Comparison of ENCODE assay signal across 8 cellular contexts in genomic region chr1:183024352-183025337, GRCh38. TPM values are rescaled to one million over a fixed set of nuclear protein-coding genes. Genes with fewer than 3 reads are reported as not detected.
DNase-seq lines count a peak whose midpoint lies in the region; ATAC-seq and TF ChIP-seq lines count a peak whose summit lies in the region.

No MANE protein-coding gene starts in this region.

- no peaks in the 10 kb centered on the region for H3K27me3 ChIP-seq in liver (ENCODE audit: control insufficient read depth in 4 of 4, insufficient read depth in 4 of 4, low read length in 3 of 4)
- H3K27me3 ChIP-seq in transverse colon: peaks cover 6% of the 10 kb centered on the region

- TF ChIP-seq RAD21 in liver (IDR thresholded peaks at IDR 0.05): no peak

- DNase-seq in AG10803 (ENCODE audit: low read depth) (peak; percentile 28), HFFc6 (no peak), transverse colon (no peak), NCI-H2171 (lab: John Stamatoyannopoulos, UW) (no peak), DMS114 treated with DMSO at 0.1 percent for 48 hours (lab: John Stamatoyannopoulos, UW; ENCODE audit: unreplicated experiment) (no peak), AG20443 (ENCODE audit: low spot score) (no peak)
- DNase-seq in activated naive CD8-positive, alpha-beta T cell treated with anti-CD3 and anti-CD28 coated beads, Interleukin-2, amount 50 U/mL, for 24 hours: no peak

- ATAC-seq in activated naive CD8-positive, alpha-beta T cell treated with anti-CD3 and anti-CD28 coated beads, Interleukin-2, amount 50 U/mL, for 24 hours: no peak

- peaks cover 58% of the 10 kb centered on the region for H3K36me3 Mint-ChIP-seq in HFFc6 (ENCODE audit: low read depth)
- H3K36me3 Mint-ChIP-seq in activated naive CD8-positive, alpha-beta T cell treated with anti-CD3 and anti-CD28 coated beads, Interleukin-2, amount 50 U/mL, for 24 hours (ENCODE audit: low read depth): no peaks in the 10 kb centered on the region

- H3K27ac Mint-ChIP-seq in HFFc6: peak overlapping the region; percentile 97
- peak overlapping the region; percentile 67 for H3K27ac Mint-ChIP-seq in activated naive CD8-positive, alpha-beta T cell treated with anti-CD3 and anti-CD28 coated beads, Interleukin-2, amount 50 U/mL, for 24 hours

- H3K27ac ChIP-seq in liver (ENCODE audit: low read depth in 1 of 2, low read length in 2 of 2): peak overlapping the region; percentile 91 to 94
- peak overlapping the region; percentile 96 to 99 (median 97) for H3K27ac ChIP-seq in transverse colon

- no peak for TF ChIP-seq POLR2A in transverse colon (IDR thresholded peaks at IDR 0.05)

- intact Hi-C loops in transverse colon (cut with DNase I; ENCODE audit: low total_unique reads): loop anchor here (10.0 kb wide), 2 partner anchors 60 to 190 kb away; no protein-coding TSS in a partner anchor

- H3K36me3 ChIP-seq in liver (ENCODE audit: control insufficient read depth in 4 of 4, insufficient read depth in 3 of 4, low read depth in 1 of 4, low read length in 3 of 4) (no peaks in the 10 kb centered on the region), transverse colon (no peaks in the 10 kb centered on the region)

- peaks cover 47% of the 10 kb centered on the region for H3K4me1 Mint-ChIP-seq in HFFc6 (ENCODE audit: low read depth)
- H3K4me1 Mint-ChIP-seq in activated naive CD8-positive, alpha-beta T cell treated with anti-CD3 and anti-CD28 coated beads, Interleukin-2, amount 50 U/mL, for 24 hours: peaks cover 22% of the 10 kb centered on the region

- peak overlapping the region; percentile 33 to 67 for H3K9ac ChIP-seq in liver (ENCODE audit: low read depth in 1 of 2, low read length in 2 of 2)

- no peaks in the 10 kb centered on the region for H3K9me3 ChIP-seq in liver (ENCODE audit: control insufficient read depth in 4 of 4, low read length in 3 of 4)
- H3K9me3 ChIP-seq in transverse colon: no peaks in the 10 kb centered on the region

- H3K4me3 ChIP-seq in AG10803 (ENCODE audit: low read length) (peak overlapping the region; percentile 91), liver (ENCODE audit: low read depth in 1 of 3, low read length in 3 of 3) (peak overlapping the region; percentile 65 to 93 (median 73)), transverse colon (peak overlapping the region; percentile 77 to 88 (median 86))

- no peaks in the 10 kb centered on the region for H3K9me3 Mint-ChIP-seq in HFFc6
- no peaks in the 10 kb centered on the region for H3K9me3 Mint-ChIP-seq in activated naive CD8-positive, alpha-beta T cell treated with anti-CD3 and anti-CD28 coated beads, Interleukin-2, amount 50 U/mL, for 24 hours

- TF ChIP-seq CTCF in AG10803 (conservative IDR thresholded peaks at IDR 0.05; ENCODE audit: low read length) (no peak), HFFc6 (IDR thresholded peaks at IDR 0.05) (no peak), liver (IDR thresholded peaks at IDR 0.05; ENCODE audit: low read depth, low read length, missing input control) (no peak), transverse colon (IDR thresholded peaks at IDR 0.05) (no peak)

- 27% methylated on average over 14 of the region's 14 CpGs for WGBS in liver
- WGBS in transverse colon (ENCODE audit: low coverage in 1 of 2), 2 donors: 11 to 12% methylated on average over 13 to 14 of the region's 14 CpGs

- TF ChIP-seq EP300 in transverse colon (IDR thresholded peaks at IDR 0.05; ENCODE audit: low read depth): no peak

- H3K4me3 Mint-ChIP-seq in HFFc6: peak overlapping the region; percentile 97
- peak overlapping the region; percentile 76 for H3K4me3 Mint-ChIP-seq in activated naive CD8-positive, alpha-beta T cell treated with anti-CD3 and anti-CD28 coated beads, Interleukin-2, amount 50 U/mL, for 24 hours

- in situ Hi-C loops in transverse colon (cut with MboI; ENCODE audit: low pct_ligation_motif_present in 1 of 4, low pct_unique_long_range_greater_than_20kb in 1 of 4, low sequenced_read_pairs in 3 of 4): no loop called here

- H3K4me1 ChIP-seq in liver (ENCODE audit: control insufficient read depth in 4 of 4, insufficient read depth in 4 of 4, low read length in 3 of 4): peaks cover 0 to 17% (median 7%) of the 10 kb centered on the region in 4 donors
- H3K4me1 ChIP-seq in transverse colon: peaks cover 0 to 41% (median 14%) of the 10 kb centered on the region in 4 donors

- peaks cover 3% of the 10 kb centered on the region for H3K27me3 Mint-ChIP-seq in HFFc6 (ENCODE audit: insufficient read depth)
- peaks cover 65% of the 10 kb centered on the region for H3K27me3 Mint-ChIP-seq in activated naive CD8-positive, alpha-beta T cell treated with anti-CD3 and anti-CD28 coated beads, Interleukin-2, amount 50 U/mL, for 24 hours

TF ChIP-seq in liver, 16 proteins besides CTCF, POLR2A, EP300 and RAD21:
- no peak for TF ChIP-seq SP1 (IDR thresholded peaks at IDR 0.05)
- TF ChIP-seq YY1 (IDR thresholded peaks at IDR 0.05): no peak
- TF ChIP-seq, protein P1, sequence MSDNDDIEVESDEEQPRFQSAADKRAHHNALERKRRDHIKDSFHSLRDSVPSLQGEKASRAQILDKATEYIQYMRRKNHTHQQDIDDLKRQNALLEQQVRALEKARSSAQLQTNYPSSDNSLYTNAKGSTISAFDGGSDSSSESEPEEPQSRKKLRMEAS (IDR thresholded peaks at IDR 0.05): no peak
- TF ChIP-seq, protein P2, sequence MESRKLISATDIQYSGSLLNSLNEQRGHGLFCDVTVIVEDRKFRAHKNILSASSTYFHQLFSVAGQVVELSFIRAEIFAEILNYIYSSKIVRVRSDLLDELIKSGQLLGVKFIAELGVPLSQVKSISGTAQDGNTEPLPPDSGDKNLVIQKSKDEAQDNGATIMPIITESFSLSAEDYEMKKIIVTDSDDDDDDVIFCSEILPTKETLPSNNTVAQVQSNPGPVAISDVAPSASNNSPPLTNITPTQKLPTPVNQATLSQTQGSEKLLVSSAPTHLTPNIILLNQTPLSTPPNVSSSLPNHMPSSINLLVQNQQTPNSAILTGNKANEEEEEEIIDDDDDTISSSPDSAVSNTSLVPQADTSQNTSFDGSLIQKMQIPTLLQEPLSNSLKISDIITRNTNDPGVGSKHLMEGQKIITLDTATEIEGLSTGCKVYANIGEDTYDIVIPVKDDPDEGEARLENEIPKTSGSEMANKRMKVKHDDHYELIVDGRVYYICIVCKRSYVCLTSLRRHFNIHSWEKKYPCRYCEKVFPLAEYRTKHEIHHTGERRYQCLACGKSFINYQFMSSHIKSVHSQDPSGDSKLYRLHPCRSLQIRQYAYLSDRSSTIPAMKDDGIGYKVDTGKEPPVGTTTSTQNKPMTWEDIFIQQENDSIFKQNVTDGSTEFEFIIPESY (IDR thresholded peaks at IDR 0.05): no peak
- no peak for TF ChIP-seq FOXA2 (IDR thresholded peaks at IDR 0.05)
- no peak for TF ChIP-seq JUND (IDR thresholded peaks at IDR 0.05)
- no peak for TF ChIP-seq ATF3 (IDR thresholded peaks at IDR 0.05)
- no peak for TF ChIP-seq TAF1 (conservative IDR thresholded peaks at IDR 0.05)
- no peak for TF ChIP-seq HNF4G (IDR thresholded peaks at IDR 0.05)
- TF ChIP-seq EGR1 (IDR thresholded peaks at IDR 0.05; ENCODE audit: low read depth in 2 of 2): no peak
- no peak for TF ChIP-seq GABPA (IDR thresholded peaks at IDR 0.05 in 1 of 2, conservative IDR thresholded peaks at IDR 0.05 in 1 of 2)
TF ChIP-seq in liver: peak in this region for 0.

RNA-seq across cellular contexts. Expression of gene LAMC1, which starts 1.4 kb away (rescaled TPM):
- 100 to 1,000 TPM; 352 to 465 (median 393) TPM for total RNA-seq in HFFc6 (2021; fragmentation: NEBNext Ultra II Directional; extraction: Animal tissue kit (Norgen Biotek cat#: 25700))
- total RNA-seq in liver (10 to 100 TPM; 22.9 to 35.1 TPM), transverse colon (100 to 1,000 TPM in 3 of 4 donors, 10 to 100 TPM in 1; 77.7 to 633 (median 138) TPM)
- 10 to 100 TPM in 1 of 2 donors, 1 to 10 TPM in 1; 5.3 to 16.6 TPM for polyA plus RNA-seq in liver
